ENCODE assay signal across 24 cellular contexts in genomic region chr2:209321076-209321475, GRCh38.
DNase-seq lines count a peak whose midpoint lies in the region; ATAC-seq and TF ChIP-seq lines count a peak whose summit lies in the region.
"Had no signal": no experiment of that assay in that cellular context is flagged by ENCODE, and none has a peak within 500 bp of the region (broad histone marks: within the 10 kb centered on the region; RNA-seq: fewer than 3 reads in every experiment).

No MANE protein-coding gene starts in this region.

- H3K4me1 ChIP-seq in IMR-90 (ENCODE audit: control insufficient read depth, insufficient read depth, low read length), result no peaks in the 10 kb centered on the region
- H3K4me1 ChIP-seq in suprapubic skin, result no peaks in the 10 kb centered on the region
- H3K4me1 ChIP-seq: adrenal gland, BLaER1, right atrium auricular region, upper lobe of right lung had no signal

- no peak overlapping the region for H3K14ac ChIP-seq in IMR-90 (replicated peaks; ENCODE audit: low read depth, low read length)

- no peak overlapping the region for H2BK120ac ChIP-seq in IMR-90 (ENCODE audit: low read depth, low read length)

- no peak overlapping the region for H3K18ac ChIP-seq in IMR-90 (ENCODE audit: low read depth, low read length)

- TF ChIP-seq POLR2A in IMR-90 (IDR thresholded peaks at IDR 0.05; ENCODE audit: low read depth, low read length) (no peak), suprapubic skin (IDR thresholded peaks at IDR 0.05) (no peak)

- H3K79me1 ChIP-seq in IMR-90 (ENCODE audit: low read depth in 1 of 2, low read length in 2 of 2), result no peaks in the 10 kb centered on the region

- CTCF ChIA-PET in IMR-90 (lab: Yijun Ruan, JAX), result interaction anchor here (0.9 kb wide), 1 partner anchor 14 kb away, joined by 3 read pairs; no protein-coding TSS in a partner anchor

- H3K27me3 ChIP-seq in IMR-90 (ENCODE audit: control insufficient read depth, insufficient read depth, low read length) (no peaks in the 10 kb centered on the region), suprapubic skin (no peaks in the 10 kb centered on the region)
- H3K27me3 ChIP-seq: adrenal gland, BLaER1, right atrium auricular region, upper lobe of right lung had no signal

- no peak overlapping the region for H3K56ac ChIP-seq in IMR-90 (ENCODE audit: extremely low read depth, insufficient read depth, low read length)

- H2AK9ac ChIP-seq in IMR-90 (replicated peaks; ENCODE audit: low read depth, low read length, poor library complexity), result no peak overlapping the region

- TF ChIP-seq EP300 in suprapubic skin (IDR thresholded peaks at IDR 0.05), result no peak

- intact Hi-C loops in IMR-90 (cut with micrococcal nuclease), result no loop called here

- H3K4me3 ChIP-seq in IMR-90 (ENCODE audit: insufficient read depth, low read depth, low read length), result no peak overlapping the region
- no peak overlapping the region for H3K4me3 ChIP-seq in choroid plexus epithelial cell (ENCODE audit: low read depth, low read length)
- H3K4me3 ChIP-seq in suprapubic skin, result no peak overlapping the region
- H3K4me3 ChIP-seq: adrenal gland, BLaER1, dorsolateral prefrontal cortex, right atrium auricular region, upper lobe of right lung had no signal

- H3K36me3 ChIP-seq in IMR-90 (ENCODE audit: control insufficient read depth, insufficient read depth, low read length) (no peaks in the 10 kb centered on the region), suprapubic skin (no peaks in the 10 kb centered on the region)
- H3K36me3 ChIP-seq: adrenal gland, BLaER1, right atrium auricular region, upper lobe of right lung had no signal

- in situ Hi-C loops in ACHN (cut with HindIII; ENCODE audit: low pct_ligation_motif_present, low pct_unique_long_range_greater_than_20kb, low sequenced_read_pairs) (no loop called here), IMR-90 (cut with MboI; ENCODE audit: low sequenced_read_pairs) (loop anchor here (25.0 kb wide), 1 partner anchor 909 kb away; the partner anchor contains the start of gene PTH2R)

- no peak overlapping the region for H2BK15ac ChIP-seq in IMR-90 (ENCODE audit: low read depth, low read length)

- TF ChIP-seq RAD21 in IMR-90 (IDR thresholded peaks at IDR 0.05; ENCODE audit: low read length), result no peak

- dilution Hi-C loops in IMR-90 (cut with HindIII; ENCODE audit: low sequenced_read_pairs, unreplicated experiment), result no loop called here

- no peak overlapping the region for H3K4me2 ChIP-seq in IMR-90 (ENCODE audit: low read depth, low read length)
- H3K4me2 ChIP-seq: BLaER1 had no signal

- no CpG with 5 or more reads among the region's 3 CpGs for WGBS in IMR-90 (ENCODE audit: extremely low coverage in 2 of 2, insufficient read length in 1 of 2), 2 experiments
- WGBS in suprapubic skin, result 74% methylated on average over 3 of the region's 3 CpGs

- H3K23ac ChIP-seq in IMR-90 (ENCODE audit: low read depth, low read length), result no peak overlapping the region

- H3K4ac ChIP-seq in IMR-90 (ENCODE audit: low read depth, low read length), result no peak overlapping the region

- H2BK20ac ChIP-seq in IMR-90 (ENCODE audit: low read depth, low read length), result no peak overlapping the region

- no peaks in the 10 kb centered on the region for H4K20me1 ChIP-seq in IMR-90 (ENCODE audit: insufficient read depth, low read length)
- H4K20me1 ChIP-seq: BLaER1 had no signal

- TF ChIP-seq CTCF in IMR-90 (conservative IDR thresholded peaks at IDR 0.05; ENCODE audit: low read depth, low read length) (no peak), choroid plexus epithelial cell (conservative IDR thresholded peaks at IDR 0.05; ENCODE audit: low read depth, low read length) (no peak), suprapubic skin (IDR thresholded peaks at IDR 0.05) (no peak), GM10266 (IDR thresholded peaks at IDR 0.05; ENCODE audit: control insufficient read depth, insufficient read depth, low read depth, missing control alignments) (no peak)

- BruUV-seq in IMR-90 (replicated peaks; lab: Mats Ljungman, UMichigan), result no TSS peak

- no peak overlapping the region for H4K8ac ChIP-seq in IMR-90 (ENCODE audit: low read depth in 2 of 2, low read length in 2 of 2)

- H3K27ac ChIP-seq in IMR-90 (ENCODE audit: insufficient read depth, low read length) (no peak overlapping the region), suprapubic skin (no peak overlapping the region)
- H3K27ac ChIP-seq: adrenal gland, BLaER1, dorsolateral prefrontal cortex, epithelial cell of prostate, right atrium auricular region, upper lobe of right lung had no signal

- 0 out of 2 replicates have a peak, but pooled peaks have one; percentile 29 for ATAC-seq in IMR-90 (ENCODE audit: low read depth)
- no peak for ATAC-seq in stimulated activated naive CD8-positive, alpha-beta T cell treated with anti-CD3 and anti-CD28 coated beads, Interleukin-15, Interleukin-2, amounts not matched to agents 100 U/mL and 50 U/mL, for 24 hours
- ATAC-seq: activated CD8-positive, alpha-beta T cell treated with anti-CD3 and anti-CD28 coated beads, Interleukin-2, amount 10 ng/mL, durations not matched to agents 7 days and 5 days; left cardiac atrium; stimulated activated naive CD8-positive, alpha-beta T cell treated with anti-CD3 and anti-CD28 coated beads, Interleukin-15, amount 100 ng/mL, for 72 hours; upper lobe of right lung had no signal

- H3K9me3 ChIP-seq in IMR-90 (ENCODE audit: control insufficient read depth, insufficient read depth, low read length), result no peaks in the 10 kb centered on the region
- no peaks in the 10 kb centered on the region for H3K9me3 ChIP-seq in suprapubic skin
- H3K9me3 ChIP-seq: adrenal gland, BLaER1, right atrium auricular region, upper lobe of right lung had no signal

- H3K9me1 ChIP-seq in IMR-90 (ENCODE audit: insufficient read depth, low read length), result no peaks in the 10 kb centered on the region

- no peak overlapping the region for H3K9ac ChIP-seq in IMR-90 (ENCODE audit: low read depth, low read length)
- H3K9ac ChIP-seq: BLaER1 had no signal

- POLR2A ChIA-PET in IMR-90 (lab: Charles Lee; ENCODE audit: unreplicated experiment), result no interaction called here

- no peak overlapping the region for H4K91ac ChIP-seq in IMR-90 (ENCODE audit: insufficient read depth, low read depth, low read length)

- DNase-seq in ACHN (peak; percentile 36), IMR-90 (peak; percentile 41), choroid plexus epithelial cell (ENCODE audit: low read depth) (peak; percentile 60), iris pigment epithelial cell (ENCODE audit: low read depth) (peak; percentile 74), suprapubic skin (ENCODE audit: low spot score in 2 of 2) (no peak), midbrain (lab: John Stamatoyannopoulos, UW) (no peak), GM10266 (ENCODE audit: extremely low spot score) (no peak)
- DNase-seq in stimulated activated naive CD8-positive, alpha-beta T cell treated with anti-CD3 and anti-CD28 coated beads, Interleukin-15, Interleukin-2, amounts not matched to agents 100 U/mL and 50 U/mL, for 24 hours, result no peak
- DNase-seq: activated CD4-positive, alpha-beta T cell treated with anti-CD3 and anti-CD28 coated beads for 1 hour; activated CD8-positive, alpha-beta T cell treated with anti-CD3 and anti-CD28 coated beads, Interleukin-2, amount 10 ng/mL, durations not matched to agents 7 days and 5 days; activated gamma-delta T cell treated with Interleukin-2 at 50 U/mL for 16 hours; adrenal gland; central memory CD4-positive, alpha-beta T cell; dorsolateral prefrontal cortex; H9; Karpas-422; left cardiac atrium; NCI-H1930; Right ventricle myocardium superior; stimulated activated naive CD8-positive, alpha-beta T cell treated with anti-CD3 and anti-CD28 coated beads, Interleukin-15, amount 100 ng/mL, for 72 hours; upper lobe of right lung had no signal

- no peak overlapping the region for H2BK5ac ChIP-seq in IMR-90 (ENCODE audit: low read depth, low read length, poor library complexity, severe bottlenecking)

- no peak overlapping the region for H2AK5ac ChIP-seq in IMR-90 (ENCODE audit: low read depth, low read length)

- no peak overlapping the region for H4K5ac ChIP-seq in IMR-90 (ENCODE audit: low read depth, low read length)

- H2AFZ ChIP-seq in IMR-90 (replicated peaks; ENCODE audit: low read length, poor library complexity), result no peak overlapping the region

TF ChIP-seq in IMR-90, 13 proteins besides CTCF, POLR2A, EP300 and RAD21:
- TF ChIP-seq, protein P1, sequence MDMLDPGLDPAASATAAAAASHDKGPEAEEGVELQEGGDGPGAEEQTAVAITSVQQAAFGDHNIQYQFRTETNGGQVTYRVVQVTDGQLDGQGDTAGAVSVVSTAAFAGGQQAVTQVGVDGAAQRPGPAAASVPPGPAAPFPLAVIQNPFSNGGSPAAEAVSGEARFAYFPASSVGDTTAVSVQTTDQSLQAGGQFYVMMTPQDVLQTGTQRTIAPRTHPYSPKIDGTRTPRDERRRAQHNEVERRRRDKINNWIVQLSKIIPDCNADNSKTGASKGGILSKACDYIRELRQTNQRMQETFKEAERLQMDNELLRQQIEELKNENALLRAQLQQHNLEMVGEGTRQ (IDR thresholded peaks at IDR 0.05; ENCODE audit: low read depth, low read length), result no peak
- TF ChIP-seq BHLHE40 (IDR thresholded peaks at IDR 0.05; ENCODE audit: low read depth, low read length) (no peak), CEBPB (IDR thresholded peaks at IDR 0.05; ENCODE audit: low read depth, low read length) (no peak), CHD1 (IDR thresholded peaks at IDR 0.05; ENCODE audit: low read depth, low read length) (no peak), FOS (IDR thresholded peaks at IDR 0.05; ENCODE audit: low read depth, low read length) (no peak), MXI1 (IDR thresholded peaks at IDR 0.05; ENCODE audit: borderline replicate concordance, low read depth, low read length) (no peak), NFE2L2 (IDR thresholded peaks at IDR 0.05; ENCODE audit: low read depth, low read length) (no peak), RCOR1 (IDR thresholded peaks at IDR 0.05; ENCODE audit: insufficient replicate concordance, low read length) (no peak), MAZ (IDR thresholded peaks at IDR 0.05; ENCODE audit: borderline replicate concordance, low read depth, low read length) (no peak), SMC3 (IDR thresholded peaks at IDR 0.05; ENCODE audit: low read depth, low read length) (no peak), RFX5 (IDR thresholded peaks at IDR 0.05; ENCODE audit: low read depth, low read length) (no peak), MAFK (IDR thresholded peaks at IDR 0.05; ENCODE audit: low read depth, low read length) (no peak)
- TF ChIP-seq, protein P2, sequence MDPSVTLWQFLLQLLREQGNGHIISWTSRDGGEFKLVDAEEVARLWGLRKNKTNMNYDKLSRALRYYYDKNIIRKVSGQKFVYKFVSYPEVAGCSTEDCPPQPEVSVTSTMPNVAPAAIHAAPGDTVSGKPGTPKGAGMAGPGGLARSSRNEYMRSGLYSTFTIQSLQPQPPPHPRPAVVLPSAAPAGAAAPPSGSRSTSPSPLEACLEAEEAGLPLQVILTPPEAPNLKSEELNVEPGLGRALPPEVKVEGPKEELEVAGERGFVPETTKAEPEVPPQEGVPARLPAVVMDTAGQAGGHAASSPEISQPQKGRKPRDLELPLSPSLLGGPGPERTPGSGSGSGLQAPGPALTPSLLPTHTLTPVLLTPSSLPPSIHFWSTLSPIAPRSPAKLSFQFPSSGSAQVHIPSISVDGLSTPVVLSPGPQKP (IDR thresholded peaks at IDR 0.05; ENCODE audit: borderline replicate concordance, low read depth, low read length), result no peak

Comparison
In these comparisons a context has a peak if more than half of its experiments do, and no peak if none do; other contexts are left out.
1. DNase-seq: peak in ACHN (single experiment), IMR-90 (single experiment), choroid plexus epithelial cell (single experiment) and iris pigment epithelial cell (single experiment); none in suprapubic skin (0 of 2), midbrain (single experiment), stimulated activated naive CD8-positive, alpha-beta T cell treated with anti-CD3 and anti-CD28 coated beads, Interleukin-15, Interleukin-2, amounts not matched to agents 100 U/mL and 50 U/mL, for 24 hours (single experiment) and GM10266 (single experiment).